ENCODE assay signal across 20 cellular contexts in the genomic region with DNA sequence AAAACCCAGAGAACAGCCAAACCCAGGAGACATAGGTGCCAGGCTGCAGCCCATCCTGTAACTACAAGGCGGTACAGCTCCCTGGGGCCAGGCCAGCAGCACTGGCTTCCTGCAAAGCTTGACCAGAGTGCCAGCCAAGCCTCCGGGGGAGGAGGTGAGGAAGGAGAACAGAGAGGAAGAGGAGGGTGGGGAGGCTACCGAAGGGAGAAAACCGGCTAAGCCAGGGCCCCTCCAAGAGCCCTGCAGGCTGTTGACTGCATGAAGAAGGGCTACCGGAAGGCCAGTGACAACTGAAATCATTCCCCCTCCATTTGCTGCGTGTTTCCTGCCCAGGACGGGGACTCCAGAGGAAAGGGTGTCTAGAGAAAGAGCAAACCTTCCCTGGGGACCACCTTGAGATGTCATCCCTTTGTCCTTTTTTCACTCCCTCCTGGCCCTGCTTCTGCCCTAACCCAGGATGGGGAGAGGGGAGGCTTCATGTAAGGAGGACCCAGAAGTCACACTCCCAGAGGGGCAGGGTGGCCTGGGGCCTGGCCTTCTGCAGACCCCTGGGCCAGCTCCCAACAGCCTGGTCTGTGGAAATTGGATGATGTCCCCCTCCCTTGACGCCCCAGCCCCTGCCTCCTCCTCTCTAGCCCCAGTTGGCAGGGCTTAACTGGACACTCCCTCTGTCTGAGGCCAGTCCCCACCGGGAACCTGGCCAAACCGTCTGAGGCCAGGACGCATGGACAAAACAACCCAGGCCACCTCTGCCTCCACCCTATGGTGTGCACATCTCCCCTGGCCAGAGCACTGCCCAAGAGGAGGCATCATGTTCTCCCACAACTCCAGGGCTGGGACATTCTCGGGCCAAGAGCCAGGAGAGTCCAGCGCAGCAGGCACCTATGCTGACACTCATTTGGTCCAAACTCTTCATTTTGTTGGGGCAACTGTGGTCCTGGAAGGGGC.
DNase-seq lines count a peak whose midpoint lies in the region; ATAC-seq and TF ChIP-seq lines count a peak whose summit lies in the region.
"Had no signal": no experiment of that assay in that cellular context is flagged by ENCODE, and none has a peak within 500 bp of the region (broad histone marks: within the 10 kb centered on the region; RNA-seq: fewer than 3 reads in every experiment).

No MANE protein-coding gene starts in this region.

- H3K36me3 ChIP-seq in suprapubic skin: no peaks in the 10 kb centered on the region
- no peaks in the 10 kb centered on the region for H3K36me3 ChIP-seq in brain microvascular endothelial cell (replicated peaks)
- H3K36me3 ChIP-seq: upper lobe of left lung had no signal

- H3K36me3 Mint-ChIP-seq in stimulated activated naive B cell treated with anti-CD40 and anti-IgM and Interleukin-4, amounts not matched to agents 10 μg/mL and 1 μg/mL and 100 μg/mL, for 72 hours: no peaks in the 10 kb centered on the region
- H3K36me3 Mint-ChIP-seq: naive thymus-derived CD4-positive, alpha-beta T cell had no signal

- H3K9me3 Mint-ChIP-seq in stimulated activated naive B cell treated with anti-CD40 and anti-IgM and Interleukin-4, amounts not matched to agents 10 μg/mL and 1 μg/mL and 100 μg/mL, for 72 hours: no peaks in the 10 kb centered on the region
- H3K9me3 Mint-ChIP-seq: activated T-helper 1 cell treated with anti-CD3 and anti-CD28 coated beads, Interleukin-12 subunit alpha, Interleukin-12 subunit beta, Interleukin-2, Interleukin-4 antibody, amounts not matched to agents 30 ng/mL and 10 ng/mL and 1 ng/mL, durations not matched to agents 14 hours and 24 hours and 36 hours; naive thymus-derived CD4-positive, alpha-beta T cell; T-helper 2 cell treated with Interferon-gamma antibody and Interleukin-4, amounts not matched to agents 5 μg/mL and 100 μg/mL, for 36 hours had no signal

- no peak for TF ChIP-seq POLR2A in suprapubic skin (IDR thresholded peaks at IDR 0.05)

- H3K4me1 ChIP-seq in suprapubic skin: peaks cover 19% of the 10 kb centered on the region

- no peak for TF ChIP-seq EP300 in suprapubic skin (IDR thresholded peaks at IDR 0.05)

- H3K4me1 Mint-ChIP-seq in stimulated activated naive B cell treated with anti-CD40 and anti-IgM and Interleukin-4, amounts not matched to agents 10 μg/mL and 1 μg/mL and 100 μg/mL, for 72 hours: no peaks in the 10 kb centered on the region
- H3K4me1 Mint-ChIP-seq: B cell had no signal

- no peak overlapping the region for H3K4me3 Mint-ChIP-seq in stimulated activated naive B cell treated with anti-CD40 and anti-IgM and Interleukin-4, amounts not matched to agents 10 μg/mL and 1 μg/mL and 100 μg/mL, for 72 hours
- H3K4me3 Mint-ChIP-seq: activated T-helper 1 cell treated with anti-CD3 and anti-CD28 coated beads, Interleukin-12 subunit alpha, Interleukin-12 subunit beta, Interleukin-2, Interleukin-4 antibody, amounts not matched to agents 30 ng/mL and 10 ng/mL and 1 ng/mL, durations not matched to agents 14 hours and 24 hours and 36 hours; B cell; naive thymus-derived CD4-positive, alpha-beta T cell; T-helper 2 cell treated with Interferon-gamma antibody and Interleukin-4, amounts not matched to agents 5 μg/mL and 100 μg/mL, for 36 hours had no signal

- H3K27me3 ChIP-seq in suprapubic skin (no peaks in the 10 kb centered on the region), brain microvascular endothelial cell (replicated peaks) (no peaks in the 10 kb centered on the region)
- H3K27me3 ChIP-seq: upper lobe of left lung had no signal

- no peak overlapping the region for H3K27ac Mint-ChIP-seq in stimulated activated naive B cell treated with anti-CD40 and anti-IgM and Interleukin-4, amounts not matched to agents 10 μg/mL and 1 μg/mL and 100 μg/mL, for 72 hours
- H3K27ac Mint-ChIP-seq: activated T-helper 1 cell treated with anti-CD3 and anti-CD28 coated beads, Interleukin-12 subunit alpha, Interleukin-12 subunit beta, Interleukin-2, Interleukin-4 antibody, amounts not matched to agents 30 ng/mL and 10 ng/mL and 1 ng/mL, durations not matched to agents 14 hours and 24 hours and 36 hours; B cell; naive thymus-derived CD4-positive, alpha-beta T cell; T-helper 2 cell treated with Interferon-gamma antibody and Interleukin-4, amounts not matched to agents 5 μg/mL and 100 μg/mL, for 36 hours had no signal

- TF ChIP-seq CTCF in suprapubic skin (IDR thresholded peaks at IDR 0.05) (no peak), brain microvascular endothelial cell (IDR thresholded peaks at IDR 0.05; ENCODE audit: low read depth, low read length, missing control alignments) (no peak)

- H3K9me3 ChIP-seq in suprapubic skin: no peaks in the 10 kb centered on the region
- H3K9me3 ChIP-seq: upper lobe of left lung had no signal

- peak; percentile 47 for DNase-seq in GM03348 (ENCODE audit: low spot score)
- peak; percentile 38 for DNase-seq in cerebellar cortex (ENCODE audit: low spot score)
- DNase-seq in left colon: no peak
- no peak for DNase-seq in suprapubic skin (ENCODE audit: low spot score in 2 of 2)
- DNase-seq in NCI-H1417 (lab: John Stamatoyannopoulos, UW): no peak
- no peak for DNase-seq in stimulated activated naive B cell treated with anti-CD40 and anti-IgM and Interleukin-4, amounts not matched to agents 10 μg/mL and 1 μg/mL and 100 μg/mL, for 72 hours
- no peak for DNase-seq in activated T-cell treated with anti-CD3 and anti-CD28 coated beads, Interleukin-2, amount 50 U/mL, for 48 hours
- DNase-seq in brain microvascular endothelial cell: no peak
- DNase-seq: activated CD4-positive, alpha-beta T cell treated with anti-CD3 and anti-CD28 coated beads, Interleukin-2, amount 50 U/mL, for 1 hour; DMS79; erythroblast; GOT3; naive thymus-derived CD4-positive, alpha-beta T cell; NCI-H1092; SIG-M5; stimulated activated CD4-positive, alpha-beta T cell treated with anti-CD3 and anti-CD28 coated beads, Interleukin-2, amount 100 ng/mL, for 24 hours; upper lobe of left lung had no signal

- intact Hi-C loops in left colon (cut with DNase I, micrococcal nuclease): no loop called here

- peak overlapping the region; percentile 57 for H3K27ac ChIP-seq in suprapubic skin
- no peak overlapping the region for H3K27ac ChIP-seq in brain microvascular endothelial cell
- H3K27ac ChIP-seq: upper lobe of left lung had no signal

- 82% methylated on average over 8 of the region's 13 CpGs for WGBS in suprapubic skin

- ATAC-seq in left colon: peak; percentile 27
- ATAC-seq in stimulated activated naive B cell treated with anti-CD40 and anti-IgM and Interleukin-4, amounts not matched to agents 10 μg/mL and 1 μg/mL and 100 μg/mL, for 72 hours (replicated peaks): no peak
- ATAC-seq: naive thymus-derived CD4-positive, alpha-beta T cell had no signal

- H3K4me3 ChIP-seq in suprapubic skin: no peak overlapping the region
- no peak overlapping the region for H3K4me3 ChIP-seq in brain microvascular endothelial cell (ENCODE audit: low read depth, low read length)
- H3K4me3 ChIP-seq: upper lobe of left lung had no signal

- in situ Hi-C loops in brain microvascular endothelial cell (cut with HindIII; ENCODE audit: low pct_ligation_motif_present, low sequenced_read_pairs): no loop called here

- H3K27me3 Mint-ChIP-seq in stimulated activated naive B cell treated with anti-CD40 and anti-IgM and Interleukin-4, amounts not matched to agents 10 μg/mL and 1 μg/mL and 100 μg/mL, for 72 hours: peaks cover 0 to 7% of the 10 kb centered on the region in 2 donors

Comparison
In these comparisons a context has a peak if more than half of its experiments do, and no peak if none do; other contexts are left out.
1. DNase-seq: peak in GM03348 (single experiment) and cerebellar cortex (single experiment); none in left colon (0 of 2), suprapubic skin (0 of 2), NCI-H1417 (0 of 3), stimulated activated naive B cell treated with anti-CD40 and anti-IgM and Interleukin-4, amounts not matched to agents 10 μg/mL and 1 μg/mL and 100 μg/mL, for 72 hours (single experiment), activated T-cell treated with anti-CD3 and anti-CD28 coated beads, Interleukin-2, amount 50 U/mL, for 48 hours (0 of 2) and brain microvascular endothelial cell (single experiment).